9 cellular contexts compared by ENCODE assay signal in genomic region chr12:29725587-29726320, GRCh38. TPM values are rescaled to one million over a fixed set of nuclear protein-coding genes. Genes with fewer than 3 reads are reported as not detected.
DNase-seq lines count a peak whose midpoint lies in the region; ATAC-seq and TF ChIP-seq lines count a peak whose summit lies in the region.
"Had no signal": no experiment of that assay in that cellular context is flagged by ENCODE, and none has a peak within 500 bp of the region (broad histone marks: within the 10 kb centered on the region; RNA-seq: fewer than 3 reads in every experiment).

No MANE protein-coding gene starts in this region.

- POLR2A ChIA-PET in SK-N-SH (lab: Yijun Ruan, JAX): interaction anchor here (1.2 kb wide), 1 partner anchor 58 kb away, joined by 4 read pairs; the partner anchor contains the start of gene TMTC1

- 42% methylated on average over 5 of the region's 6 CpGs for WGBS in SK-N-SH (ENCODE audit: low lambda C conversion rate)
- 10 to 18% (median 13%) methylated on average over 6 of the region's 6 CpGs for WGBS in heart left ventricle, 4 donors

- peaks cover 0 to 7% of the 10 kb centered on the region in 2 experiments; a peak in 2 of 4 replicates for H3K4me1 ChIP-seq in SK-N-SH (ENCODE audit: control insufficient read depth in 1 of 2, insufficient read depth in 2 of 2, low read depth in 1 of 2, low read length in 1 of 2)
- H3K4me1 ChIP-seq in heart left ventricle: peaks cover 9 to 58% (median 28%) of the 10 kb centered on the region in 12 donors

- TF ChIP-seq POLR2A in heart left ventricle (IDR thresholded peaks at IDR 0.05): peak in 1 of 2 donors; percentile 37

- CTCF ChIA-PET in SK-N-SH (lab: Yijun Ruan, JAX): interaction anchor here (0.8 to 1.1 kb wide), 3 partner anchors 19 to 52 kb away, joined by 3 to 4 read pairs (median 4); no protein-coding TSS in a partner anchor

- ATAC-seq in GM19463 (IDR thresholded peaks at IDR 0.05; ENCODE audit: unreplicated experiment) (peak; percentile 74), heart left ventricle (peak; percentile 94 to 96 (median 96))
- ATAC-seq: activated T-helper 17 cell treated with anti-CD3 and anti-CD28 coated beads, Interleukin-2, amount 50 U/mL, for 72 hours had no signal

- H3K9me3 ChIP-seq in SK-N-SH: no peaks in the 10 kb centered on the region
- no peaks in the 10 kb centered on the region for H3K9me3 ChIP-seq in heart left ventricle

- no peaks in the 10 kb centered on the region for H3K79me2 ChIP-seq in SK-N-SH (ENCODE audit: insufficient read depth)

- intact Hi-C loops in heart left ventricle (cut with DNase I): loop anchor here in 5 of 10 donors (2.0 to 10.0 kb wide), 8 partner anchors 15 to 161 kb away; partner anchors contain the start of gene TMTC1 (in 2 of the 5)

- H3K9me2 ChIP-seq in SK-N-SH: 0 out of 2 replicates have a peak, but pooled peaks cover 4% of the 10 kb centered on the region

- H3K36me3 ChIP-seq in SK-N-SH (replicated peaks in 1 of 2; ENCODE audit: control insufficient read depth in 1 of 2, insufficient read depth in 2 of 2, low read length in 1 of 2) (no peaks in the 10 kb centered on the region), heart left ventricle (no peaks in the 10 kb centered on the region)

- peak; percentile 26 for DNase-seq in SK-N-SH
- DNase-seq in heart left ventricle: peak; percentile 74 to 86 (median 82)
- peak; percentile 97 for DNase-seq in skeletal muscle cell (ENCODE audit: low read depth)
- no peak for DNase-seq in NCI-H187 treated with DMSO at 0.1 percent for 48 hours (lab: John Stamatoyannopoulos, UW)
- no peak for DNase-seq in HPDE6-E6E7 (ENCODE audit: extremely low spot score)
- DNase-seq in NK-92 treated with Interleukin-12 subunit alpha and Interleukin-12 subunit beta, amount 100 ng/mL, for 24 hours (lab: John Stamatoyannopoulos, UW): no peak
- no peak for DNase-seq in NOMO-1 (lab: John Stamatoyannopoulos, UW; ENCODE audit: unreplicated experiment in 2 of 2)

- no peak overlapping the region for H3K9ac ChIP-seq in SK-N-SH

- TF ChIP-seq CTCF in SK-N-SH (IDR thresholded peaks at IDR 0.05): no peak
- TF ChIP-seq CTCF in heart left ventricle (IDR thresholded peaks at IDR 0.05): no peak

- H4K20me1 ChIP-seq in SK-N-SH (ENCODE audit: insufficient read depth): no peaks in the 10 kb centered on the region

- no peak overlapping the region for H3K4me3 ChIP-seq in SK-N-SH (ENCODE audit: low read depth in 2 of 2, low read length in 1 of 2)
- peak overlapping the region in 1 of 12 donors; percentile 4 for H3K4me3 ChIP-seq in heart left ventricle
- no peak overlapping the region for H3K4me3 ChIP-seq in skeletal muscle cell (ENCODE audit: low read depth, low read length)

- TF ChIP-seq EP300 in SK-N-SH (IDR thresholded peaks at IDR 0.05; ENCODE audit: borderline replicate concordance in 1 of 2, low read depth in 1 of 2, low read length in 1 of 2): no peak

- H3K27ac ChIP-seq in SK-N-SH (ENCODE audit: low read depth in 2 of 2, low read length in 1 of 2) (peak overlapping the region in 1 of 2 experiments; percentile 60; a peak in 2 of 4 replicates), heart left ventricle (peak overlapping the region; percentile 63 to 89 (median 78))

- no peak overlapping the region for H3K4me2 ChIP-seq in SK-N-SH

- H3K27me3 ChIP-seq in SK-N-SH (ENCODE audit: insufficient read depth): no peaks in the 10 kb centered on the region
- no peaks in the 10 kb centered on the region for H3K27me3 ChIP-seq in heart left ventricle

- H3F3A ChIP-seq in SK-N-SH (replicated peaks; ENCODE audit: insufficient read depth): no peaks in the 10 kb centered on the region

- no peak overlapping the region for H2AFZ ChIP-seq in SK-N-SH (ENCODE audit: low read depth)

- TF ChIP-seq RAD21 in SK-N-SH (IDR thresholded peaks at IDR 0.05; ENCODE audit: low read length): no peak

TF ChIP-seq in SK-N-SH, 30 proteins besides CTCF, POLR2A, EP300 and RAD21 (continues in another document):
- TF ChIP-seq REST (IDR thresholded peaks at IDR 0.05; ENCODE audit: low read depth, low read length) (no peak), ZBTB33 (IDR thresholded peaks at IDR 0.05; ENCODE audit: borderline replicate concordance, low read depth) (no peak), TAF1 (IDR thresholded peaks at IDR 0.05; ENCODE audit: borderline replicate concordance, low read depth, low read length) (no peak), MXI1 (IDR thresholded peaks at IDR 0.05; ENCODE audit: low read depth, low read length) (no peak), RFX5 (IDR thresholded peaks at IDR 0.05; ENCODE audit: low read length) (no peak), POLR2AphosphoS5 (IDR thresholded peaks at IDR 0.05; ENCODE audit: low read depth, low read length) (no peak), FOXJ3 (CRISPR knock-in tag; IDR thresholded peaks at IDR 0.05) (no peak), YY1 (IDR thresholded peaks at IDR 0.05; ENCODE audit: low read depth) (no peak), EZH2phosphoT487 (IDR thresholded peaks at IDR 0.05; ENCODE audit: borderline replicate concordance, low read depth) (no peak), FOXM1 (IDR thresholded peaks at IDR 0.05; ENCODE audit: low read depth) (no peak), RXRA (IDR thresholded peaks at IDR 0.05; ENCODE audit: borderline replicate concordance, low read depth) (no peak), MEF2A (IDR thresholded peaks at IDR 0.05; ENCODE audit: borderline replicate concordance, low read depth) (no peak), ELF1 (IDR thresholded peaks at IDR 0.05) (no peak), TCF12 (IDR thresholded peaks at IDR 0.05) (no peak), MAX (IDR thresholded peaks at IDR 0.05; ENCODE audit: low read depth) (no peak), PBX3 (IDR thresholded peaks at IDR 0.05) (no peak), FOSL2 (IDR thresholded peaks at IDR 0.05; ENCODE audit: borderline replicate concordance, low read depth) (no peak)

RNA-seq across cellular contexts. Expression of gene TMTC1, which starts 58.0 kb away (rescaled TPM):
- 0.08 and 0.13 TPM in 2 replicates for polyA plus RNA-seq in SK-N-SH (2012; rRNA removed)
- polyA plus RNA-seq in SK-N-SH (2012; cell fraction: cytosol; rRNA removed): 0.06 and 0.08 TPM in 2 replicates
- polyA plus RNA-seq in SK-N-SH (2012; cell fraction: nucleus; rRNA removed): 0.07 and 0.24 TPM in 2 replicates
- total RNA-seq in heart left ventricle: 100 to 1,000 TPM in 1 of 9 donors, 10 to 100 TPM in 8; 24.9 to 101 (median 41.4) TPM
- polyA plus RNA-seq in heart left ventricle: 10 to 100 TPM in 1 of 2 donors, 1 to 10 TPM in 1; 8.8 to 44.6 TPM
- total RNA-seq: activated T-helper 17 cell treated with anti-CD3 and anti-CD28 coated beads, Interleukin-2, amount 50 U/mL, for 72 hours had no signal

Comparison
In these comparisons a context has a peak if more than half of its experiments do, and no peak if none do; other contexts are left out.
1. DNase-seq: peak in SK-N-SH (single experiment), heart left ventricle (5 of 5) and skeletal muscle cell (single experiment); none in NCI-H187 treated with DMSO at 0.1 percent for 48 hours (single experiment), HPDE6-E6E7 (single experiment), NK-92 treated with Interleukin-12 subunit alpha and Interleukin-12 subunit beta, amount 100 ng/mL, for 24 hours (single experiment) and NOMO-1 (0 of 2).
2. RNA of gene TMTC1, which starts 58.0 kb away (polyA plus RNA-seq): 8.8 to 44.6 TPM in heart left ventricle; 0.06 to 0.24 TPM in SK-N-SH; every median in the first group is over 4 times any median in the second.